Comparison of ENCODE assay signal across 1 cellular context in the genomic region with DNA sequence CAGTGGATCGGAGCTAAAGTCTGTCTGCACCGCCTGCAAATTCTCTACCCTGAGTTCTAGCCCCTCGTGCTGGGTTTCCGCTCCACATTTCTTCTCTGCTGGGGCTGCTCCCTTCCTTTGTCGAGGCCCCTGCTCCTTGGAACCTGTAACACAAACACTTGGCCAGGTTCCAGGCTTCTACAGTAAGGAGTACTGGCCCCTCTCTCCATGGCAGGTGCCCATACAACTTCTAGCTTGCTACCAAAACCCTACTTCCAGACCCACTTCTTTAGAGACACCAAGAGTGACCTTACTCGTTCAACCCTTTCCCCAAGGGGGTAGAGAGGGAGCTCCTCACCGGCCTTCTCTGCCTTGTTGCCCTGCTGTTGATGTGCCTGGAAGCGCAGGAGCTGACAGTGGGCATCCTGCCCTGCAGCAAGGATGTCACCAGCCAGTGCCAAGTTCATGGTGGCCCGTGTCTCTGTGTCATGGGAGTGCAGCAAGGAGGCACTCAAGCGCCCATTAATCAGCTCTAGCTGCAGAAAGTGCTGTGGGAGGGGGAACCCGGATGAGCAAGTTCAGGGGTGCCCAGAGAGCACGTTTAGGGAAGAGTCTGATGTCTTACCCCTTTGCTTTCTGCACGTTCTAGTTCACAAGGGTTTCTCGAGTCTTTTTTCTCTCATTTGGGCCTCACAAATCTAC.
TF ChIP-seq lines count a peak whose summit lies in the region.

No MANE protein-coding gene starts in this region.

TF ChIP-seq in A549, 52 proteins besides CTCF, POLR2A, EP300 and RAD21 (continued from another document):
- TF ChIP-seq, protein P1, sequence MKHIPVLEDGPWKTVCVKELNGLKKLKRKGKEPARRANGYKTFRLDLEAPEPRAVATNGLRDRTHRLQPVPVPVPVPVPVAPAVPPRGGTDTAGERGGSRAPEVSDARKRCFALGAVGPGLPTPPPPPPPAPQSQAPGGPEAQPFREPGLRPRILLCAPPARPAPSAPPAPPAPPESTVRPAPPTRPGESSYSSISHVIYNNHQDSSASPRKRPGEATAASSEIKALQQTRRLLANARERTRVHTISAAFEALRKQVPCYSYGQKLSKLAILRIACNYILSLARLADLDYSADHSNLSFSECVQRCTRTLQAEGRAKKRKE (CRISPR knock-in tag; IDR thresholded peaks at IDR 0.05; ENCODE audit: low read depth): no peak
- TF ChIP-seq KDM5A (IDR thresholded peaks at IDR 0.05) (no peak), ZFP36 (IDR thresholded peaks at IDR 0.05; ENCODE audit: borderline replicate concordance, partially characterized antibody) (no peak), PBX3 (IDR thresholded peaks at IDR 0.05) (no peak), CBX2 (IDR thresholded peaks at IDR 0.05; ENCODE audit: borderline replicate concordance, low read depth) (no peak), JUN (IDR thresholded peaks at IDR 0.05) (no peak), NFE2L2 (conservative IDR thresholded peaks at IDR 0.05; ENCODE audit: low read length) (no peak)
